In genomic region chr6:85033547-85033946, GRCh38 we compare ENCODE assay signal across 29 cellular contexts.
"Had no signal": no experiment of that assay in that cellular context is flagged by ENCODE, and none has a peak within 500 bp of the region (broad histone marks: within the 10 kb centered on the region; RNA-seq: fewer than 3 reads in every experiment).

No MANE protein-coding gene starts in this region.

- H3K36me3 ChIP-seq: ascending aorta, cardiac muscle cell had no signal

- H3K4me3 ChIP-seq: ascending aorta, cardiac muscle cell had no signal

- ATAC-seq: activated CD8-positive, alpha-beta T cell treated with anti-CD3 and anti-CD28 coated beads for 36 hours; activated naive CD8-positive, alpha-beta T cell treated with anti-CD3 and anti-CD28 coated beads, Interleukin-2, amount 50 U/mL, for 24 hours; activated T-cell treated with anti-CD3 and anti-CD28 coated beads, Interleukin-2, amount 50 U/mL, for 4 hours had no signal

- H3K9me3 ChIP-seq: ascending aorta had no signal

- H3K27me3 ChIP-seq: ascending aorta, cardiac muscle cell had no signal

- DNase-seq: activated B cell treated with CpG ODN at 0.5 μM for 24 hours; activated CD4-positive, alpha-beta memory T cell treated with anti-CD3 and anti-CD28 coated beads for 36 hours; activated CD4-positive, alpha-beta T cell treated with anti-CD3 and anti-CD28 coated beads for 4 hours; activated CD4-positive, alpha-beta T cell treated with anti-CD3 and anti-CD28 coated beads, Interleukin-2, amount 10 ng/mL, durations not matched to agents 24 days and 14 days; activated CD4-positive, alpha-beta T cell treated with anti-CD3 and anti-CD28 coated beads, Interleukin-2, amount 50 U/mL, for 1 hour; activated CD4-positive, alpha-beta T cell treated with anti-CD3 and anti-CD28 coated beads, Interleukin-2, amount 50 U/mL, for 4 hours; activated CD4-positive, CD25-positive, alpha-beta regulatory T cell treated with anti-CD3 and anti-CD28 coated beads, Interleukin-2, amount 50 U/mL, for 72 hours; activated CD8-positive, alpha-beta memory T cell treated with anti-CD3 and anti-CD28 coated beads, Interleukin-2, amount 50 U/mL, for 4 hours; activated CD8-positive, alpha-beta T cell treated with anti-CD3 and anti-CD28 coated beads for 36 hours; activated effector memory CD4-positive, alpha-beta T cell treated with Interleukin-2 at 50 U/mL for 16 hours; activated gamma-delta T cell; activated naive CD4-positive, alpha-beta T cell treated with anti-CD3 and anti-CD28 coated beads, Interleukin-2, amount 10 ng/mL, durations not matched to agents 7 days and 5 days; activated naive CD4-positive, alpha-beta T cell treated with Interleukin-2 at 50 U/mL for 16 hours; activated naive CD8-positive, alpha-beta T cell treated with anti-CD3 and anti-CD28 coated beads, Interleukin-2, amount 10 ng/mL, durations not matched to agents 7 days and 5 days; activated naive CD8-positive, alpha-beta T cell treated with anti-CD3 and anti-CD28 coated beads, Interleukin-2, amount 50 U/mL, for 24 hours; activated T-cell treated with anti-CD3 and anti-CD28 coated beads for 4 hours; activated T-cell treated with anti-CD3 and anti-CD28 coated beads, Interleukin-2, amount 50 U/mL, for 1 hour; activated T-cell treated with anti-CD3 and anti-CD28 coated beads, Interleukin-2, amount 50 U/mL, for 4 hours; amygdala; anterior cingulate cortex; caudate nucleus; cerebellar nuclear complex; T-helper 2 cell; T-helper 9 cell had no signal

- H3K27ac ChIP-seq: ascending aorta, cardiac muscle cell, VCaP had no signal

- H3K4me1 ChIP-seq: ascending aorta had no signal

- FAIRE-seq: bronchial epithelial cell, TTC549 had no signal
